In the genomic region with DNA sequence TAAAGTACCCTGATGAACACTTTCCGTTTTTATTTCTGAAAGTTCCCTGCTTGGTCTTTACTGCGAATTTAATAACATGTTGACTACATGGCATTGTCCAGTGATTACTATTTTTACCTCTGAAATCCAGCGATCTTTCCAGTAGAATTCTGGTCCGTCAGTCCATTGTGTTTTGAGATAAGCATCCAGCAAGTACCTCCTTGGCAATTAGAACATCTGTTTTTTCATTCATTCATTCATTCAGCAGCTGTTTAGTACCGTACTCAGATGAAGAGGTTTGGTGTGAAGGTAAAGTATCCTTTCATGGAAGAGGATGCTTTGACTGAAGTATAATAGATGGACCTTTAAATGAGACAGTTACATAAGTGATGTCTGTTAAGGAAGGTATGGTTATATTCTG, we compare ENCODE assay signal across 1 cellular context.
TF ChIP-seq lines count a peak whose summit lies in the region.

No MANE protein-coding gene starts in this region.

TF ChIP-seq in HepG2, 621 proteins besides CTCF, POLR2A, EP300 and RAD21:
- TF ChIP-seq NR2F6 (IDR thresholded peaks at IDR 0.05): peak; percentile 6; the same call in 1 of the 2 replicates
- TF ChIP-seq NR2F6 (CRISPR knock-in tag; IDR thresholded peaks at IDR 0.05): no peak
- 0 out of 2 replicates have a peak, but pooled peaks have one; percentile 27 for TF ChIP-seq ZNF24 (IDR thresholded peaks at IDR 0.05)
- 0 out of 2 replicates have a peak, but pooled peaks have one; percentile 9 for TF ChIP-seq POGK (CRISPR knock-in tag; conservative IDR thresholded peaks at IDR 0.05)
- no peak for TF ChIP-seq MAFG (CRISPR knock-in tag; IDR thresholded peaks at IDR 0.05)
